1 cellular context compared by ENCODE assay signal in the genomic region with DNA sequence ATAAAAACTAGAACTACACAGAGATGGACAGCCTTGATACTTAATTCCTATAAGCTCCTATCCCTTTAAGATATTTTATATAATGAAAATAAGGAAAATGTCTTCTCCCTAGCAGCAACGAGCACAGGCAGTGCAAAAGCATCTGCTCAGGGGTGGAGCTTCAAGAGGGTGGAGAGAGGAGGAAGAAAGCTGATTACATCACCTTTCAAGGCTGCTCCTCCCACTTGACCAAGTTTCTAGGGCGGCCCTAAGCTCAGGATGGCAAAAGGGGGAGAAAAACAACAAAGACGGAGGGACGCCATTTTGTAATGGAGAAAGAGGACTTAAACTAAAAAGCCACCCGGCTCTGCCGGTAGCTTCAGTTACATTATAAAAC.
A peak's percentile ranks its signal among the peaks of the same experiment; 100 is the strongest.
TF ChIP-seq lines count a peak whose summit lies in the region.

No MANE protein-coding gene starts in this region.

TF ChIP-seq in K562, 482 proteins besides CTCF, POLR2A, EP300 and RAD21 (continued from another document):
- TF ChIP-seq, protein P1, sequence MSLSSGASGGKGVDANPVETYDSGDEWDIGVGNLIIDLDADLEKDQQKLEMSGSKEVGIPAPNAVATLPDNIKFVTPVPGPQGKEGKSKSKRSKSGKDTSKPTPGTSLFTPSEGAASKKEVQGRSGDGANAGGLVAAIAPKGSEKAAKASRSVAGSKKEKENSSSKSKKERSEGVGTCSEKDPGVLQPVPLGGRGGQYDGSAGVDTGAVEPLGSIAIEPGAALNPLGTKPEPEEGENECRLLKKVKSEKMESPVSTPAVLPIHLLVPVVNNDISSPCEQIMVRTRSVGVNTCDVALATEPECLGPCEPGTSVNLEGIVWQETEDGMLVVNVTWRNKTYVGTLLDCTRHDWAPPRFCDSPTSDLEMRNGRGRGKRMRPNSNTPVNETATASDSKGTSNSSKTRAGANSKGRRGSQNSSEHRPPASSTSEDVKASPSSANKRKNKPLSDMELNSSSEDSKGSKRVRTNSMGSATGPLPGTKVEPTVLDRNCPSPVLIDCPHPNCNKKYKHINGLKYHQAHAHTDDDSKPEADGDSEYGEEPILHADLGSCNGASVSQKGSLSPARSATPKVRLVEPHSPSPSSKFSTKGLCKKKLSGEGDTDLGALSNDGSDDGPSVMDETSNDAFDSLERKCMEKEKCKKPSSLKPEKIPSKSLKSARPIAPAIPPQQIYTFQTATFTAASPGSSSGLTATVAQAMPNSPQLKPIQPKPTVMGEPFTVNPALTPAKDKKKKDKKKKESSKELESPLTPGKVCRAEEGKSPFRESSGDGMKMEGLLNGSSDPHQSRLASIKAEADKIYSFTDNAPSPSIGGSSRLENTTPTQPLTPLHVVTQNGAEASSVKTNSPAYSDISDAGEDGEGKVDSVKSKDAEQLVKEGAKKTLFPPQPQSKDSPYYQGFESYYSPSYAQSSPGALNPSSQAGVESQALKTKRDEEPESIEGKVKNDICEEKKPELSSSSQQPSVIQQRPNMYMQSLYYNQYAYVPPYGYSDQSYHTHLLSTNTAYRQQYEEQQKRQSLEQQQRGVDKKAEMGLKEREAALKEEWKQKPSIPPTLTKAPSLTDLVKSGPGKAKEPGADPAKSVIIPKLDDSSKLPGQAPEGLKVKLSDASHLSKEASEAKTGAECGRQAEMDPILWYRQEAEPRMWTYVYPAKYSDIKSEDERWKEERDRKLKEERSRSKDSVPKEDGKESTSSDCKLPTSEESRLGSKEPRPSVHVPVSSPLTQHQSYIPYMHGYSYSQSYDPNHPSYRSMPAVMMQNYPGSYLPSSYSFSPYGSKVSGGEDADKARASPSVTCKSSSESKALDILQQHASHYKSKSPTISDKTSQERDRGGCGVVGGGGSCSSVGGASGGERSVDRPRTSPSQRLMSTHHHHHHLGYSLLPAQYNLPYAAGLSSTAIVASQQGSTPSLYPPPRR (CRISPR knock-in tag; IDR thresholded peaks at IDR 0.05; ENCODE audit: borderline replicate concordance): 0 out of 2 replicates have a peak, but pooled peaks have one; percentile 23
- TF ChIP-seq, protein P2, sequence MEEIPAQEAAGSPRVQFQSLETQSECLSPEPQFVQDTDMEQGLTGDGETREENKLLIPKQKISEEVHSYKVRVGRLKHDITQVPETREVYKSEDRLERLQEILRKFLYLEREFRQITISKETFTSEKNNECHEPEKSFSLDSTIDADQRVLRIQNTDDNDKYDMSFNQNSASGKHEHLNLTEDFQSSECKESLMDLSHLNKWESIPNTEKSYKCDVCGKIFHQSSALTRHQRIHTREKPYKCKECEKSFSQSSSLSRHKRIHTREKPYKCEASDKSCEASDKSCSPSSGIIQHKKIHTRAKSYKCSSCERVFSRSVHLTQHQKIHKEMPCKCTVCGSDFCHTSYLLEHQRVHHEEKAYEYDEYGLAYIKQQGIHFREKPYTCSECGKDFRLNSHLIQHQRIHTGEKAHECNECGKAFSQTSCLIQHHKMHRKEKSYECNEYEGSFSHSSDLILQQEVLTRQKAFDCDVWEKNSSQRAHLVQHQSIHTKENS (CRISPR knock-in tag; IDR thresholded peaks at IDR 0.05): no peak
- TF ChIP-seq, protein P3, sequence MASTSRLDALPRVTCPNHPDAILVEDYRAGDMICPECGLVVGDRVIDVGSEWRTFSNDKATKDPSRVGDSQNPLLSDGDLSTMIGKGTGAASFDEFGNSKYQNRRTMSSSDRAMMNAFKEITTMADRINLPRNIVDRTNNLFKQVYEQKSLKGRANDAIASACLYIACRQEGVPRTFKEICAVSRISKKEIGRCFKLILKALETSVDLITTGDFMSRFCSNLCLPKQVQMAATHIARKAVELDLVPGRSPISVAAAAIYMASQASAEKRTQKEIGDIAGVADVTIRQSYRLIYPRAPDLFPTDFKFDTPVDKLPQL (IDR thresholded peaks at IDR 0.05; ENCODE audit: extremely low read depth, insufficient read length): no peak
- TF ChIP-seq, protein P4, sequence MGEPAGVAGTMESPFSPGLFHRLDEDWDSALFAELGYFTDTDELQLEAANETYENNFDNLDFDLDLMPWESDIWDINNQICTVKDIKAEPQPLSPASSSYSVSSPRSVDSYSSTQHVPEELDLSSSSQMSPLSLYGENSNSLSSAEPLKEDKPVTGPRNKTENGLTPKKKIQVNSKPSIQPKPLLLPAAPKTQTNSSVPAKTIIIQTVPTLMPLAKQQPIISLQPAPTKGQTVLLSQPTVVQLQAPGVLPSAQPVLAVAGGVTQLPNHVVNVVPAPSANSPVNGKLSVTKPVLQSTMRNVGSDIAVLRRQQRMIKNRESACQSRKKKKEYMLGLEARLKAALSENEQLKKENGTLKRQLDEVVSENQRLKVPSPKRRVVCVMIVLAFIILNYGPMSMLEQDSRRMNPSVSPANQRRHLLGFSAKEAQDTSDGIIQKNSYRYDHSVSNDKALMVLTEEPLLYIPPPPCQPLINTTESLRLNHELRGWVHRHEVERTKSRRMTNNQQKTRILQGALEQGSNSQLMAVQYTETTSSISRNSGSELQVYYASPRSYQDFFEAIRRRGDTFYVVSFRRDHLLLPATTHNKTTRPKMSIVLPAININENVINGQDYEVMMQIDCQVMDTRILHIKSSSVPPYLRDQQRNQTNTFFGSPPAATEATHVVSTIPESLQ (CRISPR knock-in tag; IDR thresholded peaks at IDR 0.05): no peak
- TF ChIP-seq FOXK2 (conservative IDR thresholded peaks at IDR 0.05 in 1 of 2, IDR thresholded peaks at IDR 0.05 in 1 of 2; ENCODE audit: low read depth in 2 of 2) (peak; percentile 90 to 93), PHF21A (IDR thresholded peaks at IDR 0.05; ENCODE audit: borderline replicate concordance, low read depth) (no peak), NR1H2 (CRISPR knock-in tag; IDR thresholded peaks at IDR 0.05) (no peak), THRAP3 (IDR thresholded peaks at IDR 0.05; ENCODE audit: borderline replicate concordance) (no peak), TEAD4 (IDR thresholded peaks at IDR 0.05; ENCODE audit: low read length) (no peak), TEAD4 (CRISPR knock-in tag; IDR thresholded peaks at IDR 0.05; ENCODE audit: borderline replicate concordance) (no peak), ZNF274 (IDR thresholded peaks at IDR 0.05; ENCODE audit: borderline replicate concordance, low read depth, low read length) (no peak), ZNF197 (CRISPR knock-in tag; IDR thresholded peaks at IDR 0.05; ENCODE audit: low read depth) (no peak; the same call in 1 of the 2 replicates), GABPB1 (CRISPR knock-in tag; IDR thresholded peaks at IDR 0.05) (no peak), HDAC6 (IDR thresholded peaks at IDR 0.05; ENCODE audit: low read depth, low read length) (no peak), ZNF143 (CRISPR knock-in tag; IDR thresholded peaks at IDR 0.05) (no peak), TCF7L2 (IDR thresholded peaks at IDR 0.05; ENCODE audit: low read depth, low read length) (no peak), BACH1 (tag; IDR thresholded peaks at IDR 0.05) (peak; percentile 44), OTX1 (CRISPR knock-in tag; IDR thresholded peaks at IDR 0.05) (no peak), PHF20 (IDR thresholded peaks at IDR 0.05; ENCODE audit: partially characterized antibody) (no peak)
- TF ChIP-seq, protein P5, sequence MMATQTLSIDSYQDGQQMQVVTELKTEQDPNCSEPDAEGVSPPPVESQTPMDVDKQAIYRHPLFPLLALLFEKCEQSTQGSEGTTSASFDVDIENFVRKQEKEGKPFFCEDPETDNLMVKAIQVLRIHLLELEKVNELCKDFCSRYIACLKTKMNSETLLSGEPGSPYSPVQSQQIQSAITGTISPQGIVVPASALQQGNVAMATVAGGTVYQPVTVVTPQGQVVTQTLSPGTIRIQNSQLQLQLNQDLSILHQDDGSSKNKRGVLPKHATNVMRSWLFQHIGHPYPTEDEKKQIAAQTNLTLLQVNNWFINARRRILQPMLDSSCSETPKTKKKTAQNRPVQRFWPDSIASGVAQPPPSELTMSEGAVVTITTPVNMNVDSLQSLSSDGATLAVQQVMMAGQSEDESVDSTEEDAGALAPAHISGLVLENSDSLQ (IDR thresholded peaks at IDR 0.05): no peak
